1 cellular context compared by ENCODE assay signal in the genomic region with DNA sequence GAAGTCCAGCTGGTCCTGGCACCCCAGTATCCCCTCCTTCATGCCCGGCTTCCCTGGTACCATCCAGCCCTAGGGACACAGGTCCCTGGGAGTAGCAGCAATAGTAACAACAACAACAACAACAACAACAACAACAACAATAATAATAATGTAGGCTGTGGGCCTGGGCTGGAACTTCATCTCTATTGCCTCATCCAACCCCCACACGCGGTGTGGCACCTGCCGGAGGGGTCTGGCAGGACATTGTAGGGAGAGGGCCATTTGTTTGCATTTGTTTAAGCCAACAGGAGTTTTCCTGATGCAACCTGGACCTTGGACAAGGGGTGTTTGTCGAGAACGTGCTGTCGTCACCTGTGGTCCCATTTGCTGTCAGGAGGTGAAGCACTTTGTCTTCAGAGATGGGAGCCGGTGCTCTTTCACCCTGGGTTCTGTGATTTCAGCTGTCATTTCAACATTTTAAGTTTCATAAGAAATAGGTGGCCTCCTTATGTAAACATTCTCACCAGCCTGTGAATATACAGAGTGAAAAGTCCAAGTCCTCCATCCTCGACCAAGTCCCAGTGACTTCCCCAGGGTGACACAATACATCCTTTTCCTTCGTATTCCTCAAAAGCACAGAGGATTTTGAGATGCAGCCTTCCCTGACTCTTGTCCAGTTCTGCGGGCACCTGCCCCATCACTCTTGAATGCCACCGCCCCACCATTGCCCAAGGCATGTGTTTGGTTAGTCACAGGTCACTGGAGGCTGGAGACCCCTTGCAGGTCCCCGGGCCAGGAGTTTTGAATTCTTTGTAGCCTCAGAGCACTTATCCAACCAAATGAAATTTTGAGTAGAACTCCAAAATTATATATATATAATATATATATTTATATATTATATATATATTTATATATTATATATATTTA.
TF ChIP-seq lines count a peak whose summit lies in the region.

No MANE protein-coding gene starts in this region.

TF ChIP-seq in HepG2, 621 proteins besides CTCF, POLR2A, EP300 and RAD21 (continued from another document and continues in another):
- TF ChIP-seq, protein P1, sequence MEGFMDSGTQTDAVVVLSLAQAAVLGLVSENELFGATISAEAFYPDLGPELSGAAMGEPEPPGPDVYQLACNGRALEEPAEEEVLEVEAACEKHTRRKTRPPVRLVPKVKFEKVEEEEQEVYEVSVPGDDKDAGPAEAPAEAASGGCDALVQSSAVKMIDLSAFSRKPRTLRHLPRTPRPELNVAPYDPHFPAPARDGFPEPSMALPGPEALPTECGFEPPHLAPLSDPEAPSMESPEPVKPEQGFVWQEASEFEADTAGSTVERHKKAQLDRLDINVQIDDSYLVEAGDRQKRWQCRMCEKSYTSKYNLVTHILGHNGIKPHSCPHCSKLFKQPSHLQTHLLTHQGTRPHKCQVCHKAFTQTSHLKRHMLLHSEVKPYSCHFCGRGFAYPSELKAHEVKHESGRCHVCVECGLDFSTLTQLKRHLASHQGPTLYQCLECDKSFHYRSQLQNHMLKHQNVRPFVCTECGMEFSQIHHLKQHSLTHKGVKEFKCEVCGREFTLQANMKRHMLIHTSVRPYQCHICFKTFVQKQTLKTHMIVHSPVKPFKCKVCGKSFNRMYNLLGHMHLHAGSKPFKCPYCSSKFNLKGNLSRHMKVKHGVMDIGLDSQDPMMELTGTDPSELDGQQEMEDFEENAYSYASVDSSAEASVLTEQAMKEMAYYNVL (CRISPR knock-in tag; IDR thresholded peaks at IDR 0.05; ENCODE audit: borderline replicate concordance): peak; percentile 87; the same call in 1 of the 2 replicates
- TF ChIP-seq, protein P2, sequence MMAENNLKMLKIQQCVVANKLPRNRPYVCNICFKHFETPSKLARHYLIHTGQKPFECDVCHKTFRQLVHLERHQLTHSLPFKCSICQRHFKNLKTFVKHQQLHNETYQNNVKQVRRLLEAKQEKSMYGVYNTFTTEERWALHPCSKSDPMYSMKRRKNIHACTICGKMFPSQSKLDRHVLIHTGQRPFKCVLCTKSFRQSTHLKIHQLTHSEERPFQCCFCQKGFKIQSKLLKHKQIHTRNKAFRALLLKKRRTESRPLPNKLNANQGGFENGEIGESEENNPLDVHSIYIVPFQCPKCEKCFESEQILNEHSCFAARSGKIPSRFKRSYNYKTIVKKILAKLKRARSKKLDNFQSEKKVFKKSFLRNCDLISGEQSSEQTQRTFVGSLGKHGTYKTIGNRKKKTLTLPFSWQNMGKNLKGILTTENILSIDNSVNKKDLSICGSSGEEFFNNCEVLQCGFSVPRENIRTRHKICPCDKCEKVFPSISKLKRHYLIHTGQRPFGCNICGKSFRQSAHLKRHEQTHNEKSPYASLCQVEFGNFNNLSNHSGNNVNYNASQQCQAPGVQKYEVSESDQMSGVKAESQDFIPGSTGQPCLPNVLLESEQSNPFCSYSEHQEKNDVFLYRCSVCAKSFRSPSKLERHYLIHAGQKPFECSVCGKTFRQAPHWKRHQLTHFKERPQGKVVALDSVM (CRISPR knock-in tag; IDR thresholded peaks at IDR 0.05): peak; percentile 73
- TF ChIP-seq PLRG1 (conservative IDR thresholded peaks at IDR 0.05): no peak
- TF ChIP-seq ZEB1 (IDR thresholded peaks at IDR 0.05; ENCODE audit: insufficient replicate concordance, low read depth): peak; percentile 88
- TF ChIP-seq ZNF776 (CRISPR knock-in tag; IDR thresholded peaks at IDR 0.05): no peak
- TF ChIP-seq ZNF660 (CRISPR knock-in tag; IDR thresholded peaks at IDR 0.05; ENCODE audit: borderline replicate concordance, low read depth): no peak
- TF ChIP-seq HNRNPL (IDR thresholded peaks at IDR 0.05; ENCODE audit: low read depth, low read length): peak; percentile 51; the same call in 1 of the 2 replicates
- TF ChIP-seq USF2 (IDR thresholded peaks at IDR 0.05; ENCODE audit: low read depth, low read length): no peak
- TF ChIP-seq USF2 (CRISPR knock-in tag; IDR thresholded peaks at IDR 0.05; ENCODE audit: borderline replicate concordance): no peak
- TF ChIP-seq, protein P3, sequence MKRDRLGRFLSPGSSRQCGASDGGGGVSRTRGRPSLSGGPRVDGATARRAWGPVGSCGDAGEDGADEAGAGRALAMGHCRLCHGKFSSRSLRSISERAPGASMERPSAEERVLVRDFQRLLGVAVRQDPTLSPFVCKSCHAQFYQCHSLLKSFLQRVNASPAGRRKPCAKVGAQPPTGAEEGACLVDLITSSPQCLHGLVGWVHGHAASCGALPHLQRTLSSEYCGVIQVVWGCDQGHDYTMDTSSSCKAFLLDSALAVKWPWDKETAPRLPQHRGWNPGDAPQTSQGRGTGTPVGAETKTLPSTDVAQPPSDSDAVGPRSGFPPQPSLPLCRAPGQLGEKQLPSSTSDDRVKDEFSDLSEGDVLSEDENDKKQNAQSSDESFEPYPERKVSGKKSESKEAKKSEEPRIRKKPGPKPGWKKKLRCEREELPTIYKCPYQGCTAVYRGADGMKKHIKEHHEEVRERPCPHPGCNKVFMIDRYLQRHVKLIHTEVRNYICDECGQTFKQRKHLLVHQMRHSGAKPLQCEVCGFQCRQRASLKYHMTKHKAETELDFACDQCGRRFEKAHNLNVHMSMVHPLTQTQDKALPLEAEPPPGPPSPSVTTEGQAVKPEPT (CRISPR knock-in tag; IDR thresholded peaks at IDR 0.05; ENCODE audit: low read depth): no peak
- TF ChIP-seq ZNF597 (CRISPR knock-in tag; IDR thresholded peaks at IDR 0.05): no peak
- TF ChIP-seq ZNF292 (CRISPR knock-in tag; IDR thresholded peaks at IDR 0.05; ENCODE audit: borderline replicate concordance, low read depth): no peak
- TF ChIP-seq PAF1 (CRISPR knock-in tag; IDR thresholded peaks at IDR 0.05): no peak
- peak; percentile 93 for TF ChIP-seq CREM (IDR thresholded peaks at IDR 0.05)
- no peak for TF ChIP-seq CREM (CRISPR knock-in tag; IDR thresholded peaks at IDR 0.05)
- TF ChIP-seq ZNF362 (CRISPR knock-in tag; IDR thresholded peaks at IDR 0.05; ENCODE audit: borderline replicate concordance): no peak
- no peak for TF ChIP-seq NR3C1 (CRISPR knock-in tag; IDR thresholded peaks at IDR 0.05)
- TF ChIP-seq, protein P4, sequence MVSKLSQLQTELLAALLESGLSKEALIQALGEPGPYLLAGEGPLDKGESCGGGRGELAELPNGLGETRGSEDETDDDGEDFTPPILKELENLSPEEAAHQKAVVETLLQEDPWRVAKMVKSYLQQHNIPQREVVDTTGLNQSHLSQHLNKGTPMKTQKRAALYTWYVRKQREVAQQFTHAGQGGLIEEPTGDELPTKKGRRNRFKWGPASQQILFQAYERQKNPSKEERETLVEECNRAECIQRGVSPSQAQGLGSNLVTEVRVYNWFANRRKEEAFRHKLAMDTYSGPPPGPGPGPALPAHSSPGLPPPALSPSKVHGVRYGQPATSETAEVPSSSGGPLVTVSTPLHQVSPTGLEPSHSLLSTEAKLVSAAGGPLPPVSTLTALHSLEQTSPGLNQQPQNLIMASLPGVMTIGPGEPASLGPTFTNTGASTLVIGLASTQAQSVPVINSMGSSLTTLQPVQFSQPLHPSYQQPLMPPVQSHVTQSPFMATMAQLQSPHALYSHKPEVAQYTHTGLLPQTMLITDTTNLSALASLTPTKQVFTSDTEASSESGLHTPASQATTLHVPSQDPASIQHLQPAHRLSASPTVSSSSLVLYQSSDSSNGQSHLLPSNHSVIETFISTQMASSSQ (IDR thresholded peaks at IDR 0.05; ENCODE audit: low read depth): peak; percentile 73; the same call in 1 of the 2 replicates
- TF ChIP-seq, protein P4 (CRISPR knock-in tag; IDR thresholded peaks at IDR 0.05; ENCODE audit: borderline replicate concordance): peak; percentile 88; the same call in 1 of the 2 replicates
- TF ChIP-seq ZNF451 (CRISPR knock-in tag; IDR thresholded peaks at IDR 0.05): 0 out of 2 replicates have a peak, but pooled peaks have one; percentile 54
- TF ChIP-seq EEA1 (CRISPR knock-in tag; IDR thresholded peaks at IDR 0.05; ENCODE audit: borderline replicate concordance): no peak
- TF ChIP-seq, protein P5, sequence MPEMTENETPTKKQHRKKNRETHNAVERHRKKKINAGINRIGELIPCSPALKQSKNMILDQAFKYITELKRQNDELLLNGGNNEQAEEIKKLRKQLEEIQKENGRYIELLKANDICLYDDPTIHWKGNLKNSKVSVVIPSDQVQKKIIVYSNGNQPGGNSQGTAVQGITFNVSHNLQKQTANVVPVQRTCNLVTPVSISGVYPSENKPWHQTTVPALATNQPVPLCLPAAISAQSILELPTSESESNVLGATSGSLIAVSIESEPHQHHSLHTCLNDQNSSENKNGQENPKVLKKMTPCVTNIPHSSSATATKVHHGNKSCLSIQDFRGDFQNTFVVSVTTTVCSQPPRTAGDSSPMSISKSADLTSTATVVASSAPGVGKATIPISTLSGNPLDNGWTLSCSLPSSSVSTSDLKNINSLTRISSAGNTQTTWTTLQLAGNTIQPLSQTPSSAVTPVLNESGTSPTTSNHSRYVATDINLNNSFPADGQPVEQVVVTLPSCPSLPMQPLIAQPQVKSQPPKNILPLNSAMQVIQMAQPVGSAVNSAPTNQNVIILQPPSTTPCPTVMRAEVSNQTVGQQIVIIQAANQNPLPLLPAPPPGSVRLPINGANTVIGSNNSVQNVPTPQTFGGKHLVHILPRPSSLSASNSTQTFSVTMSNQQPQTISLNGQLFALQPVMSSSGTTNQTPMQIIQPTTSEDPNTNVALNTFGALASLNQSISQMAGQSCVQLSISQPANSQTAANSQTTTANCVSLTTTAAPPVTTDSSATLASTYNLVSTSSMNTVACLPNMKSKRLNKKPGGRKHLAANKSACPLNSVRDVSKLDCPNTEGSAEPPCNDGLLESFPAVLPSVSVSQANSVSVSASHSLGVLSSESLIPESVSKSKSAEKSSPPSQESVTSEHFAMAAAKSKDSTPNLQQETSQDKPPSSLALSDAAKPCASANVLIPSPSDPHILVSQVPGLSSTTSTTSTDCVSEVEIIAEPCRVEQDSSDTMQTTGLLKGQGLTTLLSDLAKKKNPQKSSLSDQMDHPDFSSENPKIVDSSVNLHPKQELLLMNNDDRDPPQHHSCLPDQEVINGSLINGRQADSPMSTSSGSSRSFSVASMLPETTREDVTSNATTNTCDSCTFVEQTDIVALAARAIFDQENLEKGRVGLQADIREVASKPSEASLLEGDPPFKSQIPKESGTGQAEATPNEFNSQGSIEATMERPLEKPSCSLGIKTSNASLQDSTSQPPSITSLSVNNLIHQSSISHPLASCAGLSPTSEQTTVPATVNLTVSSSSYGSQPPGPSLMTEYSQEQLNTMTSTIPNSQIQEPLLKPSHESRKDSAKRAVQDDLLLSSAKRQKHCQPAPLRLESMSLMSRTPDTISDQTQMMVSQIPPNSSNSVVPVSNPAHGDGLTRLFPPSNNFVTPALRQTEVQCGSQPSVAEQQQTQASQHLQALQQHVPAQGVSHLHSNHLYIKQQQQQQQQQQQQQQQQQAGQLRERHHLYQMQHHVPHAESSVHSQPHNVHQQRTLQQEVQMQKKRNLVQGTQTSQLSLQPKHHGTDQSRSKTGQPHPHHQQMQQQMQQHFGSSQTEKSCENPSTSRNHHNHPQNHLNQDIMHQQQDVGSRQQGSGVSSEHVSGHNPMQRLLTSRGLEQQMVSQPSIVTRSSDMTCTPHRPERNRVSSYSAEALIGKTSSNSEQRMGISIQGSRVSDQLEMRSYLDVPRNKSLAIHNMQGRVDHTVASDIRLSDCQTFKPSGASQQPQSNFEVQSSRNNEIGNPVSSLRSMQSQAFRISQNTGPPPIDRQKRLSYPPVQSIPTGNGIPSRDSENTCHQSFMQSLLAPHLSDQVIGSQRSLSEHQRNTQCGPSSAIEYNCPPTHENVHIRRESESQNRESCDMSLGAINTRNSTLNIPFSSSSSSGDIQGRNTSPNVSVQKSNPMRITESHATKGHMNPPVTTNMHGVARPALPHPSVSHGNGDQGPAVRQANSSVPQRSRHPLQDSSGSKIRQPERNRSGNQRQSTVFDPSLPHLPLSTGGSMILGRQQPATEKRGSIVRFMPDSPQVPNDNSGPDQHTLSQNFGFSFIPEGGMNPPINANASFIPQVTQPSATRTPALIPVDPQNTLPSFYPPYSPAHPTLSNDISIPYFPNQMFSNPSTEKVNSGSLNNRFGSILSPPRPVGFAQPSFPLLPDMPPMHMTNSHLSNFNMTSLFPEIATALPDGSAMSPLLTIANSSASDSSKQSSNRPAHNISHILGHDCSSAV (CRISPR knock-in tag; IDR thresholded peaks at IDR 0.05; ENCODE audit: borderline replicate concordance): peak; percentile 65; the same call in 1 of the 2 replicates
- TF ChIP-seq PRPF4 (IDR thresholded peaks at IDR 0.05; ENCODE audit: low read depth, low read length, poor library complexity, severe bottlenecking): no peak
- no peak for TF ChIP-seq GABPA (IDR thresholded peaks at IDR 0.05; ENCODE audit: low read depth, low read length)
- no peak for TF ChIP-seq GABPA (CRISPR knock-in tag; IDR thresholded peaks at IDR 0.05; ENCODE audit: low read depth)
